ENCODE assay signal across 1 cellular context in genomic region chr15:40263036-40263754, GRCh38.
TF ChIP-seq lines count a peak whose summit lies in the region.

No MANE protein-coding gene starts in this region.

TF ChIP-seq in HEK293, 187 proteins besides CTCF, POLR2A, EP300 and RAD21 (continued from another document):
- TF ChIP-seq, protein P1, sequence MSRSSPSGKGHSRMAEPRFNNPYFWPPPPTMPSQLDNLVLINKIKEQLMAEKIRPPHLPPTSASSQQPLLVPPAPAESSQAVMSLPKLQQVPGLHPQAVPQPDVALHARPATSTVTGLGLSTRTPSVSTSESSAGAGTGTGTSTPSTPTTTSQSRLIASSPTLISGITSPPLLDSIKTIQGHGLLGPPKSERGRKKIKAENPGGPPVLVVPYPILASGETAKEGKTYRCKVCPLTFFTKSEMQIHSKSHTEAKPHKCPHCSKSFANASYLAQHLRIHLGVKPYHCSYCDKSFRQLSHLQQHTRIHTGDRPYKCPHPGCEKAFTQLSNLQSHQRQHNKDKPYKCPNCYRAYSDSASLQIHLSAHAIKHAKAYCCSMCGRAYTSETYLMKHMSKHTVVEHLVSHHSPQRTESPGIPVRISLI (tag by site-specific recombination; IDR thresholded peaks at IDR 0.05): no peak
- TF ChIP-seq GLIS1 (tag by site-specific recombination; IDR thresholded peaks at IDR 0.05): no peak
